ENCODE assay signal across 1 cellular context in genomic region chr19:13796301-13797057, GRCh38.
TF ChIP-seq lines count a peak whose summit lies in the region.

No MANE protein-coding gene starts in this region.

TF ChIP-seq in H1, 55 proteins besides CTCF, POLR2A, EP300 and RAD21 (continued from another document):
- no peak for TF ChIP-seq GABPA (IDR thresholded peaks at IDR 0.05; ENCODE audit: borderline replicate concordance, insufficient read depth, low read length)
- no peak for TF ChIP-seq E2F6 (IDR thresholded peaks at IDR 0.05)
- TF ChIP-seq KDM1A (IDR thresholded peaks at IDR 0.05; ENCODE audit: borderline replicate concordance, low read length) = no peak
- TF ChIP-seq JUN (IDR thresholded peaks at IDR 0.05; ENCODE audit: low read depth, low read length) = no peak
- TF ChIP-seq SIN3A (conservative IDR thresholded peaks at IDR 0.05 in 1 of 2, IDR thresholded peaks at IDR 0.05 in 1 of 2; ENCODE audit: low read depth in 1 of 2, low read length in 2 of 2) = no peak; a peak in 1 of 4 replicates
- no peak for TF ChIP-seq EZH2 (IDR thresholded peaks at IDR 0.05; ENCODE audit: low read depth, low read length, severe bottlenecking)
